ENCODE assay signal across 1 cellular context in genomic region chr6:31680841-31681671, GRCh38.
TF ChIP-seq lines count a peak whose summit lies in the region.

TSS of gene LY6G5C (minus strand) at chr6:31681067. CDS start at chr6:31680373, 694 bp downstream.

TF ChIP-seq in GM12878, 131 proteins besides CTCF, POLR2A, EP300 and RAD21 (continued from another document and continues in another):
- TF ChIP-seq E2F4 (IDR thresholded peaks at IDR 0.05; ENCODE audit: low read depth, low read length) (no peak), SP1 (IDR thresholded peaks at IDR 0.05; ENCODE audit: low read depth, low read length) (no peak), CBX5 (IDR thresholded peaks at IDR 0.05; ENCODE audit: low read depth) (no peak), EZH2 (IDR thresholded peaks at IDR 0.05; ENCODE audit: borderline replicate concordance, control insufficient read depth, low read depth, low read length) (no peak), ZBED1 (IDR thresholded peaks at IDR 0.05; ENCODE audit: borderline replicate concordance) (no peak), MTA3 (IDR thresholded peaks at IDR 0.05; ENCODE audit: borderline replicate concordance, low read length) (no peak; the same call in 1 of the 2 replicates), RELA (IDR thresholded peaks at IDR 0.05; ENCODE audit: borderline replicate concordance, partially characterized antibody) (no peak), PAX8 (IDR thresholded peaks at IDR 0.05) (no peak), SKIL (IDR thresholded peaks at IDR 0.05; ENCODE audit: low read depth, poor library complexity, severe bottlenecking) (no peak), FOS (IDR thresholded peaks at IDR 0.05; ENCODE audit: borderline replicate concordance, extremely low read depth, insufficient read length) (no peak), TARDBP (IDR thresholded peaks at IDR 0.05; ENCODE audit: borderline replicate concordance) (no peak), NR2C1 (IDR thresholded peaks at IDR 0.05) (no peak), CHD2 (IDR thresholded peaks at IDR 0.05; ENCODE audit: borderline replicate concordance, low read depth, low read length) (no peak), MYB (IDR thresholded peaks at IDR 0.05; ENCODE audit: borderline replicate concordance, low read depth, low read length) (no peak), EGR1 (IDR thresholded peaks at IDR 0.05; ENCODE audit: borderline replicate concordance in 1 of 2, low read depth in 2 of 2, low read length in 2 of 2) (no peak), ZBTB11 (CRISPR knock-in tag; IDR thresholded peaks at IDR 0.05) (no peak), ASH2L (IDR thresholded peaks at IDR 0.05; ENCODE audit: borderline replicate concordance, low read depth) (no peak), E4F1 (IDR thresholded peaks at IDR 0.05; ENCODE audit: borderline replicate concordance, partially characterized antibody) (no peak), ZNF274 (IDR thresholded peaks at IDR 0.05; ENCODE audit: insufficient read depth, insufficient read length) (no peak), ATF7 (IDR thresholded peaks at IDR 0.05; ENCODE audit: low read depth) (no peak), TAF1 (IDR thresholded peaks at IDR 0.05; ENCODE audit: borderline replicate concordance, low read depth, low read length) (0 out of 2 replicates have a peak, but pooled peaks have one; percentile 6), JUND (IDR thresholded peaks at IDR 0.05; ENCODE audit: low read depth, low read length) (no peak), CHD1 (IDR thresholded peaks at IDR 0.05; ENCODE audit: low read depth, low read length) (no peak), PKNOX1 (IDR thresholded peaks at IDR 0.05) (no peak), TCF7 (IDR thresholded peaks at IDR 0.05; ENCODE audit: borderline replicate concordance) (no peak), ZBTB33 (IDR thresholded peaks at IDR 0.05) (no peak), CUX1 (IDR thresholded peaks at IDR 0.05; ENCODE audit: insufficient replicate concordance, low read depth, low read length) (no peak), RUNX3 (IDR thresholded peaks at IDR 0.05; ENCODE audit: low read length) (0 out of 2 replicates have a peak, but pooled peaks have one; percentile 5), POLR2AphosphoS5 (IDR thresholded peaks at IDR 0.05; ENCODE audit: low read length) (no peak), EED (IDR thresholded peaks at IDR 0.05; ENCODE audit: low read depth) (peak; percentile 43; the same call in 1 of the 2 replicates), RCOR1 (conservative IDR thresholded peaks at IDR 0.05; ENCODE audit: low read depth, low read length) (no peak), RB1 (IDR thresholded peaks at IDR 0.05; ENCODE audit: borderline replicate concordance) (no peak), PBX3 (IDR thresholded peaks at IDR 0.05; ENCODE audit: insufficient replicate concordance, low read depth, low read length) (no peak), STAT1 (conservative IDR thresholded peaks at IDR 0.05) (no peak), SMARCA5 (IDR thresholded peaks at IDR 0.05) (no peak), SREBF2 (IDR thresholded peaks at IDR 0.05; ENCODE audit: low read length) (no peak), MXI1 (IDR thresholded peaks at IDR 0.05; ENCODE audit: low read depth, low read length) (peak; percentile 24; the same call in 1 of the 2 replicates)
